ENCODE assay signal across 1 cellular context in the genomic region with DNA sequence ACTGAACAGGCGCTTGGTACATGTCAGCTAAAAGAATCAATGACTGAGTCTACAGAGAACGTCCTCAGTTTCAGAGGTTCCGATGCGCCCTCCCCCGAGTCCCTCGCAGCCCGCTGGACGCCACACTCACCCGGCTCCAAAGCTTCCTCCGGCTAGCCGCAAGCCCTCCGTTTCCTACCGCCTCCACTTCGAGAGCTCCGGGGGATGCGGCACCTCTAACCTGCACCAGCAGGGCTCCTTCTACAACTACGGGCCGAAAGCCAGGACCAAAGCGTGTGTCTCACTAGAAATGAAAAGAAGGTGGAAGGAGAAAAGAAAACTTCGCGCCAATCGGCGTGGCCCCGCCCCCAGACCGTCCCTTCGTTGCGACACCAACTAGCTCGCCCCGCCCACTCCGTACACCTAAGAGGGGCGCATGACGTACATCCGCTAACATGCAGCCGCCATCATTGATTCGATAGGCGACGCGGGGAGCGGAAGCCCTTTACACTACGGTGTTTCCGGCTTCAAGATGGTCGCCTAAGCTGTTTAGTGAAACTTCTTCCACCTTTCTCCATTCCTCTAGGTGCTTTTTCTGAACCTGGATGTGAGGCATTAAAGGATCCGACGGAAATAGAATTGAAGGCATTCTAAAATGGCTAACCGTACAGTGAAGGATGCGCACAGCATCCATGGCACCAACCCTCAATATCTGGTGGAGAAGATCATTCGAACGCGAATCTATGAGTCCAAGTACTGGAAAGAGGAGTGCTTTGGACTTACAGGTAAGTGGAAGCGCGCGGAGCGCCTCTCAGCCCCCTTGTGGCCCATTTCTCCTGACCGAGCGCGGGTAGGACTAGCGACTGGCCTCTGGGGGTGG.
A peak's percentile ranks its signal among the peaks of the same experiment; 100 is the strongest.
TF ChIP-seq lines count a peak whose summit lies in the region.

Gene ORC1, minus strand, starts transcription at position 308 of the 859 bp plus-strand sequence. CDS start 2,200 bp downstream, outside the sequence.
A gene with protein sequence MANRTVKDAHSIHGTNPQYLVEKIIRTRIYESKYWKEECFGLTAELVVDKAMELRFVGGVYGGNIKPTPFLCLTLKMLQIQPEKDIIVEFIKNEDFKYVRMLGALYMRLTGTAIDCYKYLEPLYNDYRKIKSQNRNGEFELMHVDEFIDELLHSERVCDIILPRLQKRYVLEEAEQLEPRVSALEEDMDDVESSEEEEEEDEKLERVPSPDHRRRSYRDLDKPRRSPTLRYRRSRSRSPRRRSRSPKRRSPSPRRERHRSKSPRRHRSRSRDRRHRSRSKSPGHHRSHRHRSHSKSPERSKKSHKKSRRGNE (plus strand): TSS at position 487 of the 859 bp plus-strand sequence. CDS start 148 bp downstream, at position 635.

TF ChIP-seq in K562, 482 proteins besides CTCF, POLR2A, EP300 and RAD21 (continued from another document and continues in another):
- TF ChIP-seq MGA (IDR thresholded peaks at IDR 0.05) (peak; percentile 32; the same call in 1 of the 2 replicates), STAT5A (IDR thresholded peaks at IDR 0.05; ENCODE audit: borderline replicate concordance, low read length) (no peak), OTX1 (CRISPR knock-in tag; IDR thresholded peaks at IDR 0.05) (peak; percentile 45; the same call in 1 of the 2 replicates), PTRF (tag; IDR thresholded peaks at IDR 0.05) (no peak), SETDB1 (IDR thresholded peaks at IDR 0.05; ENCODE audit: low read length) (no peak), ZNF263 (CRISPR knock-in tag; IDR thresholded peaks at IDR 0.05; ENCODE audit: borderline replicate concordance) (0 out of 2 replicates have a peak, but pooled peaks have one; percentile 9), ZNF79 (CRISPR knock-in tag; IDR thresholded peaks at IDR 0.05; ENCODE audit: low read depth) (no peak), BACH1 (tag; IDR thresholded peaks at IDR 0.05) (peak; percentile 23; the same call in 1 of the 2 replicates), MAX (CRISPR knock-in tag; IDR thresholded peaks at IDR 0.05) (peak; percentile 53), POLR2H (tag; IDR thresholded peaks at IDR 0.05; ENCODE audit: low read depth) (peak; percentile 96), POLR2B (IDR thresholded peaks at IDR 0.05; ENCODE audit: low read depth, partially characterized antibody) (peak; percentile 95), PYGO2 (tag; IDR thresholded peaks at IDR 0.05) (no peak), CREB3L1 (IDR thresholded peaks at IDR 0.05; ENCODE audit: borderline replicate concordance, low read depth) (peak; percentile 66; the same call in 1 of the 2 replicates), ID3 (CRISPR knock-in tag; IDR thresholded peaks at IDR 0.05) (no peak), ID3 (tag; IDR thresholded peaks at IDR 0.05) (peak; percentile 89), TEAD4 (IDR thresholded peaks at IDR 0.05; ENCODE audit: low read length) (peak; percentile 70), TEAD4 (CRISPR knock-in tag; IDR thresholded peaks at IDR 0.05; ENCODE audit: borderline replicate concordance) (no peak), POLR2AphosphoS5 (IDR thresholded peaks at IDR 0.05; ENCODE audit: control insufficient read depth, insufficient read depth, low read depth, low read length) (peak; percentile 92), RBM15 (IDR thresholded peaks at IDR 0.05; ENCODE audit: insufficient read depth, low read length) (no peak), TOE1 (IDR thresholded peaks at IDR 0.05; ENCODE audit: borderline replicate concordance) (peak; percentile 79), TOE1 (CRISPR knock-in tag; IDR thresholded peaks at IDR 0.05; ENCODE audit: borderline replicate concordance, low read depth) (no peak), ZNF766 (CRISPR knock-in tag; conservative IDR thresholded peaks at IDR 0.05) (peak; percentile 59; the same call in 1 of the 2 replicates), CTCFL (IDR thresholded peaks at IDR 0.05; ENCODE audit: borderline replicate concordance, insufficient read depth, low read depth, low read length, poor library complexity, severe bottlenecking) (peak; percentile 94), HLTF (IDR thresholded peaks at IDR 0.05) (no peak), JUND (IDR thresholded peaks at IDR 0.05; ENCODE audit: borderline replicate concordance, low read depth, low read length) (peak; percentile 71), JUND (tag; IDR thresholded peaks at IDR 0.05; ENCODE audit: borderline replicate concordance, low read depth, low read length) (peak; percentile 77; the same call in 2 of the 3 replicates), ZEB2 (IDR thresholded peaks at IDR 0.05) (peak; percentile 70), ZNF175 (CRISPR knock-in tag; IDR thresholded peaks at IDR 0.05; ENCODE audit: low read depth) (peak; percentile 62; the same call in 1 of the 2 replicates), HMGN3 (IDR thresholded peaks at IDR 0.05; ENCODE audit: borderline replicate concordance, extremely low read depth, insufficient read length, low read depth, low read length) (peak; percentile 49)
- TF ChIP-seq, protein P1, sequence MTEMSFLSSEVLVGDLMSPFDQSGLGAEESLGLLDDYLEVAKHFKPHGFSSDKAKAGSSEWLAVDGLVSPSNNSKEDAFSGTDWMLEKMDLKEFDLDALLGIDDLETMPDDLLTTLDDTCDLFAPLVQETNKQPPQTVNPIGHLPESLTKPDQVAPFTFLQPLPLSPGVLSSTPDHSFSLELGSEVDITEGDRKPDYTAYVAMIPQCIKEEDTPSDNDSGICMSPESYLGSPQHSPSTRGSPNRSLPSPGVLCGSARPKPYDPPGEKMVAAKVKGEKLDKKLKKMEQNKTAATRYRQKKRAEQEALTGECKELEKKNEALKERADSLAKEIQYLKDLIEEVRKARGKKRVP (CRISPR knock-in tag; IDR thresholded peaks at IDR 0.05) = 0 out of 2 replicates have a peak, but pooled peaks have one; percentile 31
- TF ChIP-seq, protein P2, sequence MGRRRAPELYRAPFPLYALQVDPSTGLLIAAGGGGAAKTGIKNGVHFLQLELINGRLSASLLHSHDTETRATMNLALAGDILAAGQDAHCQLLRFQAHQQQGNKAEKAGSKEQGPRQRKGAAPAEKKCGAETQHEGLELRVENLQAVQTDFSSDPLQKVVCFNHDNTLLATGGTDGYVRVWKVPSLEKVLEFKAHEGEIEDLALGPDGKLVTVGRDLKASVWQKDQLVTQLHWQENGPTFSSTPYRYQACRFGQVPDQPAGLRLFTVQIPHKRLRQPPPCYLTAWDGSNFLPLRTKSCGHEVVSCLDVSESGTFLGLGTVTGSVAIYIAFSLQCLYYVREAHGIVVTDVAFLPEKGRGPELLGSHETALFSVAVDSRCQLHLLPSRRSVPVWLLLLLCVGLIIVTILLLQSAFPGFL (CRISPR knock-in tag; IDR thresholded peaks at IDR 0.05) = no peak
- TF ChIP-seq, protein P3, sequence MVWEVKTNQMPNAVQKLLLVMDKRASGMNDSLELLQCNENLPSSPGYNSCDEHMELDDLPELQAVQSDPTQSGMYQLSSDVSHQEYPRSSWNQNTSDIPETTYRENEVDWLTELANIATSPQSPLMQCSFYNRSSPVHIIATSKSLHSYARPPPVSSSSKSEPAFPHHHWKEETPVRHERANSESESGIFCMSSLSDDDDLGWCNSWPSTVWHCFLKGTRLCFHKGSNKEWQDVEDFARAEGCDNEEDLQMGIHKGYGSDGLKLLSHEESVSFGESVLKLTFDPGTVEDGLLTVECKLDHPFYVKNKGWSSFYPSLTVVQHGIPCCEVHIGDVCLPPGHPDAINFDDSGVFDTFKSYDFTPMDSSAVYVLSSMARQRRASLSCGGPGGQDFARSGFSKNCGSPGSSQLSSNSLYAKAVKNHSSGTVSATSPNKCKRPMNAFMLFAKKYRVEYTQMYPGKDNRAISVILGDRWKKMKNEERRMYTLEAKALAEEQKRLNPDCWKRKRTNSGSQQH (CRISPR knock-in tag; IDR thresholded peaks at IDR 0.05) = peak; percentile 10; the same call in 1 of the 2 replicates
